1 cellular context compared by ENCODE assay signal in the genomic region with DNA sequence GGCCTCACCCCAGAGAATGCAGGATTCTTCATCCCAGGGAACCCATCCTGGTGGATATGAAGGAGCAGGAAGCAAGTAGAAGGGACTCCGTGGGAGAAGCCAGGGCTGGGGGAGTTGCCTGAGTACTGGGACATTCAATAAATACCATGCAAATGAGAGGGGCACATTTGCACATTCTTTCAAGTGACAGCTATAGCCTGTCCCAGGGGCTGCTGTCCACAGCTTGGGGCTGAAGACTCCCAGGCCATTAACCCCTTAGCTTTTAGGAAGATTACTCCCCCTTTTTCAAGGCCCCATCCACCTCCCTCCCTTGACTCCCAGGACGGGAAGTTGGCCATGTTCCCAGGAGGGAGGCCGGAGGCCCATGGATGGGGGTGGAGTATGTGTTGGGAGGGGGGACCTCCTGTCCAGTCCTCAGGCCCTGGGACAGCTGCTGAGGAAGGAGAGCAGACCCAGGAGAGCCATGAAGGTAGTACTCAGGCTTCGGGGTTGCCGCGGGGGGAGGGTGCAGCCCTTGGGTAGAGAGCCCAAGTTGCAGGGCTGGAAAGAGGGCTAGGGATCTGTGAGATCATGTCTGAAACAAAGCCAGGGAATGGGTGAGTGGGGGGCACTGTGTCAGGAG.
TF ChIP-seq lines count a peak whose summit lies in the region.

No MANE protein-coding gene starts in this region.

TF ChIP-seq in HepG2, 621 proteins besides CTCF, POLR2A, EP300 and RAD21 (continued from another document and continues in another):
- TF ChIP-seq, protein P1, sequence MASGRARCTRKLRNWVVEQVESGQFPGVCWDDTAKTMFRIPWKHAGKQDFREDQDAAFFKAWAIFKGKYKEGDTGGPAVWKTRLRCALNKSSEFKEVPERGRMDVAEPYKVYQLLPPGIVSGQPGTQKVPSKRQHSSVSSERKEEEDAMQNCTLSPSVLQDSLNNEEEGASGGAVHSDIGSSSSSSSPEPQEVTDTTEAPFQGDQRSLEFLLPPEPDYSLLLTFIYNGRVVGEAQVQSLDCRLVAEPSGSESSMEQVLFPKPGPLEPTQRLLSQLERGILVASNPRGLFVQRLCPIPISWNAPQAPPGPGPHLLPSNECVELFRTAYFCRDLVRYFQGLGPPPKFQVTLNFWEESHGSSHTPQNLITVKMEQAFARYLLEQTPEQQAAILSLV (CRISPR knock-in tag; IDR thresholded peaks at IDR 0.05; ENCODE audit: borderline replicate concordance), result no peak
- TF ChIP-seq CAMTA2 (CRISPR knock-in tag; IDR thresholded peaks at IDR 0.05; ENCODE audit: borderline replicate concordance) (no peak), RFX3 (CRISPR knock-in tag; IDR thresholded peaks at IDR 0.05) (no peak), KDM5A (IDR thresholded peaks at IDR 0.05; ENCODE audit: borderline replicate concordance, low read length) (no peak), ZNF543 (CRISPR knock-in tag; IDR thresholded peaks at IDR 0.05) (no peak), REXO4 (CRISPR knock-in tag; IDR thresholded peaks at IDR 0.05; ENCODE audit: borderline replicate concordance) (no peak), FOXM1 (CRISPR knock-in tag; IDR thresholded peaks at IDR 0.05) (no peak), EHMT2 (IDR thresholded peaks at IDR 0.05; ENCODE audit: borderline replicate concordance, low read depth, low read length) (no peak), PAX8 (CRISPR knock-in tag; IDR thresholded peaks at IDR 0.05; ENCODE audit: borderline replicate concordance) (no peak), HDAC1 (CRISPR knock-in tag; IDR thresholded peaks at IDR 0.05) (0 out of 2 replicates have a peak, but pooled peaks have one; percentile 10), PITX1 (CRISPR knock-in tag; IDR thresholded peaks at IDR 0.05) (no peak), ZNF614 (CRISPR knock-in tag; IDR thresholded peaks at IDR 0.05; ENCODE audit: borderline replicate concordance) (no peak), ZNF768 (CRISPR knock-in tag; IDR thresholded peaks at IDR 0.05) (no peak), ZKSCAN8 (CRISPR knock-in tag; IDR thresholded peaks at IDR 0.05; ENCODE audit: borderline replicate concordance) (0 out of 2 replicates have a peak, but pooled peaks have one; percentile 26), HNF4G (IDR thresholded peaks at IDR 0.05; ENCODE audit: borderline replicate concordance, low read depth, low read length) (no peak), HNF4G (CRISPR knock-in tag; IDR thresholded peaks at IDR 0.05; ENCODE audit: borderline replicate concordance, low read depth) (no peak), ZNF20 (CRISPR knock-in tag; IDR thresholded peaks at IDR 0.05) (no peak), ZNF713 (CRISPR knock-in tag; IDR thresholded peaks at IDR 0.05) (no peak), MEIS2 (CRISPR knock-in tag; IDR thresholded peaks at IDR 0.05) (0 out of 2 replicates have a peak, but pooled peaks have one; percentile 4), NFYB (CRISPR knock-in tag; IDR thresholded peaks at IDR 0.05) (no peak), NFATC3 (CRISPR knock-in tag; IDR thresholded peaks at IDR 0.05) (no peak), TBX3 (IDR thresholded peaks at IDR 0.05; ENCODE audit: borderline replicate concordance) (no peak), TCF7L2 (IDR thresholded peaks at IDR 0.05; ENCODE audit: low read depth, low read length) (no peak), ZNF558 (CRISPR knock-in tag; IDR thresholded peaks at IDR 0.05; ENCODE audit: borderline replicate concordance) (no peak), ZNF652 (CRISPR knock-in tag; IDR thresholded peaks at IDR 0.05; ENCODE audit: borderline replicate concordance, low read depth) (peak; percentile 69), THYN1 (CRISPR knock-in tag; IDR thresholded peaks at IDR 0.05; ENCODE audit: borderline replicate concordance, low read depth) (no peak), ZNF33A (CRISPR knock-in tag; IDR thresholded peaks at IDR 0.05; ENCODE audit: borderline replicate concordance) (no peak), NCOA5 (CRISPR knock-in tag; IDR thresholded peaks at IDR 0.05) (no peak), KDM4B (CRISPR knock-in tag; IDR thresholded peaks at IDR 0.05) (no peak), SP1 (IDR thresholded peaks at IDR 0.05) (no peak), SP1 (CRISPR knock-in tag; IDR thresholded peaks at IDR 0.05) (no peak), ZBTB7B (CRISPR knock-in tag; IDR thresholded peaks at IDR 0.05) (no peak), SRF (IDR thresholded peaks at IDR 0.05; ENCODE audit: low read depth, low read length) (no peak), MAFF (IDR thresholded peaks at IDR 0.05; ENCODE audit: low read depth, low read length) (no peak), PHF8 (CRISPR knock-in tag; IDR thresholded peaks at IDR 0.05) (no peak; the same call in 1 of the 2 replicates), LCORL (IDR thresholded peaks at IDR 0.05) (no peak), LCORL (CRISPR knock-in tag; IDR thresholded peaks at IDR 0.05) (peak; percentile 39; the same call in 1 of the 2 replicates), ZNF782 (CRISPR knock-in tag; IDR thresholded peaks at IDR 0.05; ENCODE audit: borderline replicate concordance) (no peak)
- TF ChIP-seq, protein P2, sequence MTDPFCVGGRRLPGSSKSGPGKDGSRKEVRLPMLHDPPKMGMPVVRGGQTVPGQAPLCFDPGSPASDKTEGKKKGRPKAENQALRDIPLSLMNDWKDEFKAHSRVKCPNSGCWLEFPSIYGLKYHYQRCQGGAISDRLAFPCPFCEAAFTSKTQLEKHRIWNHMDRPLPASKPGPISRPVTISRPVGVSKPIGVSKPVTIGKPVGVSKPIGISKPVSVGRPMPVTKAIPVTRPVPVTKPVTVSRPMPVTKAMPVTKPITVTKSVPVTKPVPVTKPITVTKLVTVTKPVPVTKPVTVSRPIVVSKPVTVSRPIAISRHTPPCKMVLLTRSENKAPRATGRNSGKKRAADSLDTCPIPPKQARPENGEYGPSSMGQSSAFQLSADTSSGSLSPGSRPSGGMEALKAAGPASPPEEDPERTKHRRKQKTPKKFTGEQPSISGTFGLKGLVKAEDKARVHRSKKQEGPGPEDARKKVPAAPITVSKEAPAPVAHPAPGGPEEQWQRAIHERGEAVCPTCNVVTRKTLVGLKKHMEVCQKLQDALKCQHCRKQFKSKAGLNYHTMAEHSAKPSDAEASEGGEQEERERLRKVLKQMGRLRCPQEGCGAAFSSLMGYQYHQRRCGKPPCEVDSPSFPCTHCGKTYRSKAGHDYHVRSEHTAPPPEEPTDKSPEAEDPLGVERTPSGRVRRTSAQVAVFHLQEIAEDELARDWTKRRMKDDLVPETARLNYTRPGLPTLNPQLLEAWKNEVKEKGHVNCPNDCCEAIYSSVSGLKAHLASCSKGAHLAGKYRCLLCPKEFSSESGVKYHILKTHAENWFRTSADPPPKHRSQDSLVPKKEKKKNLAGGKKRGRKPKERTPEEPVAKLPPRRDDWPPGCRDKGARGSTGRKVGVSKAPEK (CRISPR knock-in tag; IDR thresholded peaks at IDR 0.05; ENCODE audit: borderline replicate concordance), result no peak
- TF ChIP-seq, protein P3, sequence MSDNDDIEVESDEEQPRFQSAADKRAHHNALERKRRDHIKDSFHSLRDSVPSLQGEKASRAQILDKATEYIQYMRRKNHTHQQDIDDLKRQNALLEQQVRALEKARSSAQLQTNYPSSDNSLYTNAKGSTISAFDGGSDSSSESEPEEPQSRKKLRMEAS (IDR thresholded peaks at IDR 0.05), result no peak
- TF ChIP-seq, protein P4, sequence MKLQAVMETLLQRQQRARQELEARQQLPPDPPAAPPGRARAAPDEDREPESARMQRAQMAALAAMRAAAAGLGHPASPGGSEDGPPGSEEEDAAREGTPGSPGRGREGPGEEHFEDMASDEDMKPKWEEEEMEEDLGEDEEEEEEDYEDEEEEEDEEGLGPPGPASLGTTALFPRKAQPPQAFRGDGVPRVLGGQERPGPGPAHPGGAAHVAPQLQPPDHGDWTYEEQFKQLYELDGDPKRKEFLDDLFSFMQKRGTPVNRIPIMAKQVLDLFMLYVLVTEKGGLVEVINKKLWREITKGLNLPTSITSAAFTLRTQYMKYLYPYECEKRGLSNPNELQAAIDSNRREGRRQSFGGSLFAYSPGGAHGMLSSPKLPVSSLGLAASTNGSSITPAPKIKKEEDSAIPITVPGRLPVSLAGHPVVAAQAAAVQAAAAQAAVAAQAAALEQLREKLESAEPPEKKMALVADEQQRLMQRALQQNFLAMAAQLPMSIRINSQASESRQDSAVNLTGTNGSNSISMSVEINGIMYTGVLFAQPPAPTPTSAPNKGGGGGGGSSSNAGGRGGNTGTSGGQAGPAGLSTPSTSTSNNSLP (IDR thresholded peaks at IDR 0.05; ENCODE audit: low read depth, low read length), result no peak
- TF ChIP-seq, protein P5, sequence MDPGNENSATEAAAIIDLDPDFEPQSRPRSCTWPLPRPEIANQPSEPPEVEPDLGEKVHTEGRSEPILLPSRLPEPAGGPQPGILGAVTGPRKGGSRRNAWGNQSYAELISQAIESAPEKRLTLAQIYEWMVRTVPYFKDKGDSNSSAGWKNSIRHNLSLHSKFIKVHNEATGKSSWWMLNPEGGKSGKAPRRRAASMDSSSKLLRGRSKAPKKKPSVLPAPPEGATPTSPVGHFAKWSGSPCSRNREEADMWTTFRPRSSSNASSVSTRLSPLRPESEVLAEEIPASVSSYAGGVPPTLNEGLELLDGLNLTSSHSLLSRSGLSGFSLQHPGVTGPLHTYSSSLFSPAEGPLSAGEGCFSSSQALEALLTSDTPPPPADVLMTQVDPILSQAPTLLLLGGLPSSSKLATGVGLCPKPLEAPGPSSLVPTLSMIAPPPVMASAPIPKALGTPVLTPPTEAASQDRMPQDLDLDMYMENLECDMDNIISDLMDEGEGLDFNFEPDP (CRISPR knock-in tag; conservative IDR thresholded peaks at IDR 0.05), result no peak
- TF ChIP-seq, protein P6, sequence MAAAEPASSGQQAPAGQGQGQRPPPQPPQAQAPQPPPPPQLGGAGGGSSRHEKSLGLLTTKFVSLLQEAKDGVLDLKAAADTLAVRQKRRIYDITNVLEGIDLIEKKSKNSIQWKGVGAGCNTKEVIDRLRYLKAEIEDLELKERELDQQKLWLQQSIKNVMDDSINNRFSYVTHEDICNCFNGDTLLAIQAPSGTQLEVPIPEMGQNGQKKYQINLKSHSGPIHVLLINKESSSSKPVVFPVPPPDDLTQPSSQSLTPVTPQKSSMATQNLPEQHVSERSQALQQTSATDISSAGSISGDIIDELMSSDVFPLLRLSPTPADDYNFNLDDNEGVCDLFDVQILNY (CRISPR knock-in tag; conservative IDR thresholded peaks at IDR 0.05), result no peak
- TF ChIP-seq, protein P7, sequence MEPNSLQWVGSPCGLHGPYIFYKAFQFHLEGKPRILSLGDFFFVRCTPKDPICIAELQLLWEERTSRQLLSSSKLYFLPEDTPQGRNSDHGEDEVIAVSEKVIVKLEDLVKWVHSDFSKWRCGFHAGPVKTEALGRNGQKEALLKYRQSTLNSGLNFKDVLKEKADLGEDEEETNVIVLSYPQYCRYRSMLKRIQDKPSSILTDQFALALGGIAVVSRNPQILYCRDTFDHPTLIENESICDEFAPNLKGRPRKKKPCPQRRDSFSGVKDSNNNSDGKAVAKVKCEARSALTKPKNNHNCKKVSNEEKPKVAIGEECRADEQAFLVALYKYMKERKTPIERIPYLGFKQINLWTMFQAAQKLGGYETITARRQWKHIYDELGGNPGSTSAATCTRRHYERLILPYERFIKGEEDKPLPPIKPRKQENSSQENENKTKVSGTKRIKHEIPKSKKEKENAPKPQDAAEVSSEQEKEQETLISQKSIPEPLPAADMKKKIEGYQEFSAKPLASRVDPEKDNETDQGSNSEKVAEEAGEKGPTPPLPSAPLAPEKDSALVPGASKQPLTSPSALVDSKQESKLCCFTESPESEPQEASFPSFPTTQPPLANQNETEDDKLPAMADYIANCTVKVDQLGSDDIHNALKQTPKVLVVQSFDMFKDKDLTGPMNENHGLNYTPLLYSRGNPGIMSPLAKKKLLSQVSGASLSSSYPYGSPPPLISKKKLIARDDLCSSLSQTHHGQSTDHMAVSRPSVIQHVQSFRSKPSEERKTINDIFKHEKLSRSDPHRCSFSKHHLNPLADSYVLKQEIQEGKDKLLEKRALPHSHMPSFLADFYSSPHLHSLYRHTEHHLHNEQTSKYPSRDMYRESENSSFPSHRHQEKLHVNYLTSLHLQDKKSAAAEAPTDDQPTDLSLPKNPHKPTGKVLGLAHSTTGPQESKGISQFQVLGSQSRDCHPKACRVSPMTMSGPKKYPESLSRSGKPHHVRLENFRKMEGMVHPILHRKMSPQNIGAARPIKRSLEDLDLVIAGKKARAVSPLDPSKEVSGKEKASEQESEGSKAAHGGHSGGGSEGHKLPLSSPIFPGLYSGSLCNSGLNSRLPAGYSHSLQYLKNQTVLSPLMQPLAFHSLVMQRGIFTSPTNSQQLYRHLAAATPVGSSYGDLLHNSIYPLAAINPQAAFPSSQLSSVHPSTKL (CRISPR knock-in tag; IDR thresholded peaks at IDR 0.05), result no peak
- TF ChIP-seq, protein P8, sequence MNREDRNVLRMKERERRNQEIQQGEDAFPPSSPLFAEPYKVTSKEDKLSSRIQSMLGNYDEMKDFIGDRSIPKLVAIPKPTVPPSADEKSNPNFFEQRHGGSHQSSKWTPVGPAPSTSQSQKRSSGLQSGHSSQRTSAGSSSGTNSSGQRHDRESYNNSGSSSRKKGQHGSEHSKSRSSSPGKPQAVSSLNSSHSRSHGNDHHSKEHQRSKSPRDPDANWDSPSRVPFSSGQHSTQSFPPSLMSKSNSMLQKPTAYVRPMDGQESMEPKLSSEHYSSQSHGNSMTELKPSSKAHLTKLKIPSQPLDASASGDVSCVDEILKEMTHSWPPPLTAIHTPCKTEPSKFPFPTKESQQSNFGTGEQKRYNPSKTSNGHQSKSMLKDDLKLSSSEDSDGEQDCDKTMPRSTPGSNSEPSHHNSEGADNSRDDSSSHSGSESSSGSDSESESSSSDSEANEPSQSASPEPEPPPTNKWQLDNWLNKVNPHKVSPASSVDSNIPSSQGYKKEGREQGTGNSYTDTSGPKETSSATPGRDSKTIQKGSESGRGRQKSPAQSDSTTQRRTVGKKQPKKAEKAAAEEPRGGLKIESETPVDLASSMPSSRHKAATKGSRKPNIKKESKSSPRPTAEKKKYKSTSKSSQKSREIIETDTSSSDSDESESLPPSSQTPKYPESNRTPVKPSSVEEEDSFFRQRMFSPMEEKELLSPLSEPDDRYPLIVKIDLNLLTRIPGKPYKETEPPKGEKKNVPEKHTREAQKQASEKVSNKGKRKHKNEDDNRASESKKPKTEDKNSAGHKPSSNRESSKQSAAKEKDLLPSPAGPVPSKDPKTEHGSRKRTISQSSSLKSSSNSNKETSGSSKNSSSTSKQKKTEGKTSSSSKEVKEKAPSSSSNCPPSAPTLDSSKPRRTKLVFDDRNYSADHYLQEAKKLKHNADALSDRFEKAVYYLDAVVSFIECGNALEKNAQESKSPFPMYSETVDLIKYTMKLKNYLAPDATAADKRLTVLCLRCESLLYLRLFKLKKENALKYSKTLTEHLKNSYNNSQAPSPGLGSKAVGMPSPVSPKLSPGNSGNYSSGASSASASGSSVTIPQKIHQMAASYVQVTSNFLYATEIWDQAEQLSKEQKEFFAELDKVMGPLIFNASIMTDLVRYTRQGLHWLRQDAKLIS (CRISPR knock-in tag; IDR thresholded peaks at IDR 0.05), result no peak
- TF ChIP-seq, protein P9, sequence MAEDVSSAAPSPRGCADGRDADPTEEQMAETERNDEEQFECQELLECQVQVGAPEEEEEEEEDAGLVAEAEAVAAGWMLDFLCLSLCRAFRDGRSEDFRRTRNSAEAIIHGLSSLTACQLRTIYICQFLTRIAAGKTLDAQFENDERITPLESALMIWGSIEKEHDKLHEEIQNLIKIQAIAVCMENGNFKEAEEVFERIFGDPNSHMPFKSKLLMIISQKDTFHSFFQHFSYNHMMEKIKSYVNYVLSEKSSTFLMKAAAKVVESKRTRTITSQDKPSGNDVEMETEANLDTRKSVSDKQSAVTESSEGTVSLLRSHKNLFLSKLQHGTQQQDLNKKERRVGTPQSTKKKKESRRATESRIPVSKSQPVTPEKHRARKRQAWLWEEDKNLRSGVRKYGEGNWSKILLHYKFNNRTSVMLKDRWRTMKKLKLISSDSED (CRISPR knock-in tag; IDR thresholded peaks at IDR 0.05), result no peak
